In genomic region chr19:50248413-50248812, GRCh38 we compare ENCODE assay signal across 29 cellular contexts. TPM values are rescaled to one million over a fixed set of nuclear protein-coding genes. Genes with fewer than 3 reads are reported as not detected.
"Had no signal": no experiment of that assay in that cellular context is flagged by ENCODE, and none has a peak within 500 bp of the region (broad histone marks: within the 10 kb centered on the region; RNA-seq: fewer than 3 reads in every experiment).

No MANE protein-coding gene starts in this region.

- H3K27me3 Mint-ChIP-seq: type B pancreatic cell had no signal

- FAIRE-seq: endometrium, keratinocyte had no signal

- H3K27ac Mint-ChIP-seq: mesothelial cell of epicardium; natural killer cell treated with Interleukin-12 subunit alpha and Interleukin-12 subunit beta and Interleukin-15 and Interleukin-18, amount 100 ng/mL, for 72 hours; stimulated activated memory B cell treated with anti-CD40 and anti-IgM and Interleukin-4, amounts not matched to agents 10 μg/mL and 1 μg/mL and 100 μg/mL, for 72 hours; type B pancreatic cell had no signal

- H3K27me3 ChIP-seq: gastrocnemius medialis, left lung, ovary, testis, tibial artery had no signal

- H3K9me3 ChIP-seq: gastrocnemius medialis, psoas muscle, testis had no signal

- H3K27ac ChIP-seq: coronary artery, gastrocnemius medialis, left lung, ovary, psoas muscle, sigmoid colon, testis, tibial artery had no signal

- ATAC-seq: esophagus mucosa; gastrocnemius medialis; left lung; mucosa of descending colon; right cardiac atrium; stimulated activated memory B cell treated with anti-CD40 and anti-IgM and Interleukin-4, amounts not matched to agents 10 μg/mL and 1 μg/mL and 100 μg/mL, for 72 hours; stimulated activated naive CD8-positive, alpha-beta T cell treated with anti-CD3 and anti-CD28 coated beads, Interleukin-15, Interleukin-2, amounts not matched to agents 100 U/mL and 50 U/mL, for 24 hours had no signal

- H3K36me3 ChIP-seq: ovary, sigmoid colon had no signal

- H3K4me3 ChIP-seq: coronary artery, gastrocnemius medialis, left lung, mucosa of descending colon, ovary, psoas muscle, sigmoid colon, testis, tibial artery had no signal

- H3K4me1 Mint-ChIP-seq: mesothelial cell of epicardium, neural crest cell had no signal

- H3K36me3 Mint-ChIP-seq: naive B cell; stimulated activated memory B cell treated with anti-CD40 and anti-IgM and Interleukin-4, amounts not matched to agents 10 μg/mL and 1 μg/mL and 100 μg/mL, for 72 hours had no signal

- H3K9me3 Mint-ChIP-seq: type B pancreatic cell had no signal

- H3K4me1 ChIP-seq: gastrocnemius medialis, left lung, psoas muscle, sigmoid colon, testis, tibial artery had no signal

- DNase-seq: dermis blood vessel endothelial cell; effector memory CD4-positive, alpha-beta T cell; foreskin fibroblast; gastrocnemius medialis; head of caudate nucleus; left lung; mesenchymal stem cell; mucosa of descending colon; naive B cell; nucleus accumbens; ovary; psoas muscle; right cardiac atrium; sigmoid colon; stimulated activated CD4-positive, alpha-beta T cell treated with anti-CD3 and anti-CD28 coated beads, Interleukin-2, amount 100 ng/mL, for 24 hours; stimulated activated CD4-positive, alpha-beta T cell treated with anti-CD3 and anti-CD28 coated beads, Interleukin-4, amount 100 ng/mL, for 24 hours; stimulated activated naive CD8-positive, alpha-beta T cell treated with anti-CD3 and anti-CD28 coated beads, Interleukin-15, Interleukin-2, amounts not matched to agents 100 U/mL and 50 U/mL, for 24 hours; substantia nigra; testis; tibial artery had no signal

- H3K4me3 Mint-ChIP-seq: mesothelial cell of epicardium; naive B cell; natural killer cell treated with Interleukin-12 subunit alpha and Interleukin-12 subunit beta and Interleukin-15 and Interleukin-18, amount 100 ng/mL, for 72 hours; neural crest cell; stimulated activated memory B cell treated with anti-CD40 and anti-IgM and Interleukin-4, amounts not matched to agents 10 μg/mL and 1 μg/mL and 100 μg/mL, for 72 hours; type B pancreatic cell had no signal

RNA-seq across cellular contexts. Expression of gene MYH14, which starts 45.0 kb away (rescaled TPM):
- total RNA-seq: natural killer cell treated with Interleukin-12 subunit alpha and Interleukin-12 subunit beta and Interleukin-15 and Interleukin-18, amount 100 ng/mL, for 72 hours had no signal
